Comparison of ENCODE assay signal across 8 cellular contexts in the genomic region with DNA sequence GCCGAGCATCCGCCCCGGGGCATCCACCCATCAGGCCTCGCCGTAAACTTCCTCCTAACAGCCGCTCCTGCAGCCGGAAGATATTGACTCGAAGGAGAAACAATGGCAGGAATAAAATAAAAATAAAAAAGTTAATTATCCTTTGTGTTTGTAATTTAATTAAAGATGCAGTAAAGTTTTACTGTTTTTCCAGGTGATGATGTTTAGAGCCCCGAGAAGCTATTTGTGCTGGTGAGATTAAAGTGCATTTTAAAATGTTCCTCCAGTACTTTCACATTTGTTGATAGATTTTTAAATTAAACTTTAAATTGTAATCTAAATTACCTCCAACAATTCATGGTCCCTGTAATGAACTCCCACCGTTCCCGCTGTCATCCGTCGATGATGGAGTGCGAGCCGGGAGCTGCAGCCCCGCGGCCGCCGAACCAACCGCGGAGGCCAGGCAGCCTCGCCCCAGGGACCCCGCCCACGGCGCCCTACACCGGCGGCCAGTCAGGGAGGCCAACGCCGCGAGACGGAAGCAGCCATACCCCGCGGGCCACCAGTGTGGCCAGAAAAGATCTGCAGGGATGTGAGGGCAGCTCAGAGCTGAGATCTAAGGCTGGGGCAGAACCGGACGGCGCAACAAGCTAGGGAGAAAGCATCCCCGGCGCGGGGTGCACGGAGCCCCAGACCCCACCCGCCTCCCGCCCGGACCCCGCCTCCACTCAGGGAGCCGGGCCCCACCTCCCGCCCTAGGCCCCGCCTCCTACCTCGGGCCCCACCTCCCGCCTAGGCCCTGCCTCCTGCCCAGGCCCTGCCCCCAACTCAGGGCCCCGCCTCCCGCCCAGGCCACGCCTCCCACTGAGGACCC.
DNase-seq lines count a peak whose midpoint lies in the region; ATAC-seq and TF ChIP-seq lines count a peak whose summit lies in the region.

No MANE protein-coding gene starts in this region.

- H3K27ac ChIP-seq in neural cell (ENCODE audit: low read length) = no peak overlapping the region
- H3K27ac ChIP-seq in stomach smooth muscle (ENCODE audit: low read length) = peak overlapping the region; percentile 41

- no peak overlapping the region for H3K9ac ChIP-seq in neural cell (ENCODE audit: low read length)
- peak overlapping the region; percentile 15 to 36 for H3K9ac ChIP-seq in stomach smooth muscle (ENCODE audit: low read length in 2 of 2)

- H3K4me1 ChIP-seq in stomach smooth muscle (ENCODE audit: control insufficient read depth, insufficient read depth, low read length) = peaks cover 11% of the 10 kb centered on the region

- H3K4me2 ChIP-seq in neural cell (ENCODE audit: low read length) = no peak overlapping the region

- H3K27me3 ChIP-seq in neural cell (ENCODE audit: insufficient read depth, low read depth, low read length) (peaks cover 12% of the 10 kb centered on the region), stomach smooth muscle (ENCODE audit: control insufficient read depth in 1 of 2, insufficient read depth in 2 of 2, low read length in 2 of 2) (peaks cover 2 to 7% of the 10 kb centered on the region in 2 donors)

- no peak for TF ChIP-seq CTCF in neural cell (IDR thresholded peaks at IDR 0.05; ENCODE audit: poor library complexity, severe bottlenecking)

- no peak overlapping the region for H2AFZ ChIP-seq in neural cell (ENCODE audit: low read depth, low read length)

- peaks cover 7% of the 10 kb centered on the region for H3K9me3 ChIP-seq in neural cell (ENCODE audit: low read length)
- H3K9me3 ChIP-seq in stomach smooth muscle (ENCODE audit: control insufficient read depth in 2 of 2, low read length in 2 of 2) = no peaks in the 10 kb centered on the region

- H3K27me3 Mint-ChIP-seq in activated T-cell treated with anti-CD3 and anti-CD28 coated beads, Interleukin-2, amount 50 U/mL, for 72 hours (ENCODE audit: low read depth) = no peaks in the 10 kb centered on the region

- peak overlapping the region; percentile 81 to 86 for H3K4me3 Mint-ChIP-seq in activated T-cell treated with anti-CD3 and anti-CD28 coated beads, Interleukin-2, amount 50 U/mL, for 72 hours

- H3K9me3 Mint-ChIP-seq in activated T-cell treated with anti-CD3 and anti-CD28 coated beads, Interleukin-2, amount 50 U/mL, for 72 hours = no peaks in the 10 kb centered on the region

- no peaks in the 10 kb centered on the region for H3K79me2 ChIP-seq in neural cell (replicated peaks; ENCODE audit: insufficient read depth, low read length)

- H3K9me2 ChIP-seq in neural cell (ENCODE audit: insufficient read depth, low read length) = no peaks in the 10 kb centered on the region

- H3K36me3 ChIP-seq in neural cell (ENCODE audit: insufficient read depth, low read length) (no peaks in the 10 kb centered on the region), stomach smooth muscle (ENCODE audit: control insufficient read depth in 2 of 2, insufficient read depth in 2 of 2, low read length in 2 of 2) (no peaks in the 10 kb centered on the region)

- no peak for TF ChIP-seq RAD21 in neural cell (conservative IDR thresholded peaks at IDR 0.05)

- H3K4me3 ChIP-seq in neural cell (ENCODE audit: low read length) = peak overlapping the region; percentile 31
- peak overlapping the region; percentile 74 to 76 for H3K4me3 ChIP-seq in stomach smooth muscle (ENCODE audit: low read length in 2 of 2)

- H3K36me3 Mint-ChIP-seq in activated T-cell treated with anti-CD3 and anti-CD28 coated beads, Interleukin-2, amount 50 U/mL, for 72 hours (ENCODE audit: insufficient read depth in 2 of 2) = no peaks in the 10 kb centered on the region

- H3K4me1 Mint-ChIP-seq in activated T-cell treated with anti-CD3 and anti-CD28 coated beads, Interleukin-2, amount 50 U/mL, for 72 hours (ENCODE audit: low read depth) = peaks cover 10% of the 10 kb centered on the region

- H3K27ac Mint-ChIP-seq in activated T-cell treated with anti-CD3 and anti-CD28 coated beads, Interleukin-2, amount 50 U/mL, for 72 hours = no peak overlapping the region

- no peaks in the 10 kb centered on the region for H4K20me1 ChIP-seq in neural cell (ENCODE audit: insufficient read depth)

- no peaks in the 10 kb centered on the region for H3F3A ChIP-seq in neural cell (ENCODE audit: insufficient read depth, low read length, poor library complexity, severe bottlenecking)

- peak; percentile 65 for DNase-seq in GF-D8 (lab: John Stamatoyannopoulos, UW)
- DNase-seq in OCI-M1 (lab: John Stamatoyannopoulos, UW) = peak; percentile 95
- DNase-seq in activated T-cell treated with anti-CD3 and anti-CD28 coated beads, Interleukin-2, amount 50 U/mL, for 72 hours = peak; percentile 95 to 99
- DNase-seq in fibroblast of peridontal ligament (ENCODE audit: extremely low read depth) = peak; percentile 82

- no peak for TF ChIP-seq EP300 in neural cell (conservative IDR thresholded peaks at IDR 0.05; ENCODE audit: poor library complexity, severe bottlenecking)

- ATAC-seq in HG02970 (IDR thresholded peaks at IDR 0.05; ENCODE audit: low FRiP score, unreplicated experiment) = peak; percentile 38
- peak; percentile 70 to 77 for ATAC-seq in activated T-cell treated with anti-CD3 and anti-CD28 coated beads, Interleukin-2, amount 50 U/mL, for 72 hours (replicated peaks in 1 of 2)
- no peak for ATAC-seq in HG02763 (IDR thresholded peaks at IDR 0.05; ENCODE audit: unreplicated experiment)

TF ChIP-seq in neural cell, 6 proteins besides CTCF, POLR2A, EP300 and RAD21:
- TF ChIP-seq TAF1 (IDR thresholded peaks at IDR 0.05; ENCODE audit: low read depth) = no peak
- TF ChIP-seq SMC3 (conservative IDR thresholded peaks at IDR 0.05; ENCODE audit: poor library complexity) = no peak
- TF ChIP-seq EZH2 (IDR thresholded peaks at IDR 0.05; ENCODE audit: borderline replicate concordance, insufficient read depth, low read length, poor library complexity, severe bottlenecking) = no peak
- TF ChIP-seq POLR2AphosphoS5 (IDR thresholded peaks at IDR 0.05) = no peak
- no peak for TF ChIP-seq MXI1 (conservative IDR thresholded peaks at IDR 0.05; ENCODE audit: poor library complexity, severe bottlenecking)
- TF ChIP-seq, protein P1, sequence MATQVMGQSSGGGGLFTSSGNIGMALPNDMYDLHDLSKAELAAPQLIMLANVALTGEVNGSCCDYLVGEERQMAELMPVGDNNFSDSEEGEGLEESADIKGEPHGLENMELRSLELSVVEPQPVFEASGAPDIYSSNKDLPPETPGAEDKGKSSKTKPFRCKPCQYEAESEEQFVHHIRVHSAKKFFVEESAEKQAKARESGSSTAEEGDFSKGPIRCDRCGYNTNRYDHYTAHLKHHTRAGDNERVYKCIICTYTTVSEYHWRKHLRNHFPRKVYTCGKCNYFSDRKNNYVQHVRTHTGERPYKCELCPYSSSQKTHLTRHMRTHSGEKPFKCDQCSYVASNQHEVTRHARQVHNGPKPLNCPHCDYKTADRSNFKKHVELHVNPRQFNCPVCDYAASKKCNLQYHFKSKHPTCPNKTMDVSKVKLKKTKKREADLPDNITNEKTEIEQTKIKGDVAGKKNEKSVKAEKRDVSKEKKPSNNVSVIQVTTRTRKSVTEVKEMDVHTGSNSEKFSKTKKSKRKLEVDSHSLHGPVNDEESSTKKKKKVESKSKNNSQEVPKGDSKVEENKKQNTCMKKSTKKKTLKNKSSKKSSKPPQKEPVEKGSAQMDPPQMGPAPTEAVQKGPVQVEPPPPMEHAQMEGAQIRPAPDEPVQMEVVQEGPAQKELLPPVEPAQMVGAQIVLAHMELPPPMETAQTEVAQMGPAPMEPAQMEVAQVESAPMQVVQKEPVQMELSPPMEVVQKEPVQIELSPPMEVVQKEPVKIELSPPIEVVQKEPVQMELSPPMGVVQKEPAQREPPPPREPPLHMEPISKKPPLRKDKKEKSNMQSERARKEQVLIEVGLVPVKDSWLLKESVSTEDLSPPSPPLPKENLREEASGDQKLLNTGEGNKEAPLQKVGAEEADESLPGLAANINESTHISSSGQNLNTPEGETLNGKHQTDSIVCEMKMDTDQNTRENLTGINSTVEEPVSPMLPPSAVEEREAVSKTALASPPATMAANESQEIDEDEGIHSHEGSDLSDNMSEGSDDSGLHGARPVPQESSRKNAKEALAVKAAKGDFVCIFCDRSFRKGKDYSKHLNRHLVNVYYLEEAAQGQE (IDR thresholded peaks at IDR 0.05; ENCODE audit: borderline replicate concordance) = no peak
